Comparison of ENCODE assay signal across 23 cellular contexts in genomic region chr22:22046370-22046769, GRCh38.
A peak's percentile ranks its signal among the peaks of the same experiment; 100 is the strongest.
DNase-seq lines count a peak whose midpoint lies in the region; ATAC-seq, FAIRE-seq and TF ChIP-seq lines count a peak whose summit lies in the region.
"Had no signal": no experiment of that assay in that cellular context is flagged by ENCODE, and none has a peak within 500 bp of the region (broad histone marks: within the 10 kb centered on the region; RNA-seq: fewer than 3 reads in every experiment).

No MANE protein-coding gene starts in this region.

- TF ChIP-seq CTCF in K562 (IDR thresholded peaks at IDR 0.05 in 2 of 3, conservative IDR thresholded peaks at IDR 0.05 in 1 of 3; ENCODE audit: insufficient read depth in 2 of 3, low read depth in 1 of 3, low read length in 3 of 3): no peak

- CTCF ChIA-PET in activated CD4-positive, alpha-beta T cell treated with anti-CD3 and anti-CD28 coated beads for 36 hours (lab: Charles Lee): no interaction called here
- CTCF ChIA-PET in K562 (lab: Yijun Ruan, JAX; ENCODE audit: low intra/inter-chr PET ratio): no interaction called here

- H3K27ac Mint-ChIP-seq in activated CD4-positive, alpha-beta T cell treated with anti-CD3 and anti-CD28 coated beads, Interleukin-2, amount 10 ng/mL, durations not matched to agents 24 days and 14 days: no peak overlapping the region
- H3K27ac Mint-ChIP-seq in activated CD4-positive, alpha-beta T cell treated with anti-CD3 and anti-CD28 coated beads for 36 hours: no peak overlapping the region
- H3K27ac Mint-ChIP-seq in stimulated activated naive B cell treated with anti-CD40 and anti-IgM and Interleukin-4, amounts not matched to agents 10 μg/mL and 1 μg/mL and 100 μg/mL, for 72 hours: peak overlapping the region; percentile 49
- H3K27ac Mint-ChIP-seq: CD8-positive, alpha-beta memory T cell had no signal

- H3K4me3 ChIP-seq in K562: no peak overlapping the region
- H3K4me3 ChIP-seq: PC-9, SK-N-MC had no signal

- POLR2A ChIA-PET in activated CD4-positive, alpha-beta T cell treated with anti-CD3 and anti-CD28 coated beads for 36 hours (lab: Charles Lee): no interaction called here
- POLR2A ChIA-PET in K562 (lab: Yijun Ruan, JAX): interaction anchor here (0.6 to 6.4 kb wide), 7 partner anchors 8 to 44 kb away, joined by 3 to 110 read pairs (median 4); no protein-coding TSS in a partner anchor

- BruUV-seq in K562 (replicated peaks; lab: Mats Ljungman, UMichigan): no TSS peak

- ATAC-seq in activated CD4-positive, alpha-beta T cell treated with anti-CD3 and anti-CD28 coated beads for 36 hours: no peak
- ATAC-seq in K562 (peak; percentile 22), GM19035 (IDR thresholded peaks at IDR 0.05; ENCODE audit: unreplicated experiment) (no peak), GM19455 (IDR thresholded peaks at IDR 0.05; ENCODE audit: unreplicated experiment) (no peak)
- ATAC-seq in stimulated activated naive B cell treated with anti-CD40 and anti-IgM and Interleukin-4, amounts not matched to agents 10 μg/mL and 1 μg/mL and 100 μg/mL, for 72 hours (replicated peaks): no peak

- H3K36me3 ChIP-seq in K562 (ENCODE audit: control insufficient read depth, insufficient read depth, low read length): no peaks in the 10 kb centered on the region

- peaks cover 0 to 5% of the 10 kb centered on the region in 2 experiments; a peak in 3 of 5 replicates for H3K4me1 ChIP-seq in K562 (replicated peaks in 1 of 2; ENCODE audit: control insufficient read depth in 2 of 2, insufficient read depth in 2 of 2, low read length in 2 of 2)

- H2AFZ ChIP-seq in K562 (ENCODE audit: low read depth, low read length): no peak overlapping the region
- H2AFZ ChIP-seq: PC-9 had no signal

- no peak overlapping the region for H3K27ac ChIP-seq in K562 (ENCODE audit: extremely low read depth, low read depth, low read length)
- H3K27ac ChIP-seq: 22Rv1, C4-2B, HL-60, PC-9, SK-N-MC had no signal

- no peak for FAIRE-seq in K562 (lab: Jason Lieb, UNC)

- WGBS in K562 (ENCODE audit: insufficient coverage, low coverage, missing lambda C conversion rate): under 1% methylated on average over 3 of the region's 3 CpGs

- peaks cover 29% of the 10 kb centered on the region for H3K27me3 Mint-ChIP-seq in activated CD4-positive, alpha-beta T cell treated with anti-CD3 and anti-CD28 coated beads, Interleukin-2, amount 10 ng/mL, durations not matched to agents 24 days and 14 days
- peaks cover 17% of the 10 kb centered on the region for H3K27me3 Mint-ChIP-seq in activated CD4-positive, alpha-beta T cell treated with anti-CD3 and anti-CD28 coated beads for 36 hours
- no peaks in the 10 kb centered on the region for H3K27me3 Mint-ChIP-seq in stimulated activated naive B cell treated with anti-CD40 and anti-IgM and Interleukin-4, amounts not matched to agents 10 μg/mL and 1 μg/mL and 100 μg/mL, for 72 hours

- in situ Hi-C loops in K562 (cut with MboI): no loop called here

- no peak for TF ChIP-seq EP300 in K562 (IDR thresholded peaks at IDR 0.05; ENCODE audit: low read length)

- no peaks in the 10 kb centered on the region for H3K36me3 Mint-ChIP-seq in activated CD4-positive, alpha-beta T cell treated with anti-CD3 and anti-CD28 coated beads, Interleukin-2, amount 10 ng/mL, durations not matched to agents 24 days and 14 days (ENCODE audit: low read depth)
- no peaks in the 10 kb centered on the region for H3K36me3 Mint-ChIP-seq in activated CD4-positive, alpha-beta T cell treated with anti-CD3 and anti-CD28 coated beads for 36 hours (ENCODE audit: low read depth)
- no peaks in the 10 kb centered on the region for H3K36me3 Mint-ChIP-seq in stimulated activated naive B cell treated with anti-CD40 and anti-IgM and Interleukin-4, amounts not matched to agents 10 μg/mL and 1 μg/mL and 100 μg/mL, for 72 hours
- H3K36me3 Mint-ChIP-seq: CD8-positive, alpha-beta memory T cell had no signal

- H3K9me1 ChIP-seq in K562 (ENCODE audit: control insufficient read depth, insufficient read depth, low read length): no peaks in the 10 kb centered on the region

- no peak overlapping the region for H3K4me3 Mint-ChIP-seq in activated CD4-positive, alpha-beta T cell treated with anti-CD3 and anti-CD28 coated beads, Interleukin-2, amount 10 ng/mL, durations not matched to agents 24 days and 14 days
- H3K4me3 Mint-ChIP-seq in activated CD4-positive, alpha-beta T cell treated with anti-CD3 and anti-CD28 coated beads for 36 hours: no peak overlapping the region
- H3K4me3 Mint-ChIP-seq in stimulated activated naive B cell treated with anti-CD40 and anti-IgM and Interleukin-4, amounts not matched to agents 10 μg/mL and 1 μg/mL and 100 μg/mL, for 72 hours: peak overlapping the region in 1 of 2 donors; percentile 11
- H3K4me3 Mint-ChIP-seq: CD8-positive, alpha-beta memory T cell had no signal

- H3K9ac ChIP-seq in K562 (ENCODE audit: insufficient read depth in 1 of 2, low read depth in 2 of 2, low read length in 2 of 2): no peak overlapping the region; a peak in 1 of 4 replicates

- TF ChIP-seq RAD21 in K562 (CRISPR knock-in tag; conservative IDR thresholded peaks at IDR 0.05 in 1 of 2, IDR thresholded peaks at IDR 0.05 in 1 of 2): no peak

- no peak for TF ChIP-seq POLR2A in K562 (conservative IDR thresholded peaks at IDR 0.05)

- no peaks in the 10 kb centered on the region for H3K9me3 ChIP-seq in K562 (replicated peaks; ENCODE audit: control insufficient read depth, insufficient read depth, low read depth, low read length)

- no peaks in the 10 kb centered on the region for H3K9me3 Mint-ChIP-seq in activated CD4-positive, alpha-beta T cell treated with anti-CD3 and anti-CD28 coated beads, Interleukin-2, amount 10 ng/mL, durations not matched to agents 24 days and 14 days
- no peaks in the 10 kb centered on the region for H3K9me3 Mint-ChIP-seq in activated CD4-positive, alpha-beta T cell treated with anti-CD3 and anti-CD28 coated beads for 36 hours (ENCODE audit: low read depth)
- H3K9me3 Mint-ChIP-seq in stimulated activated naive B cell treated with anti-CD40 and anti-IgM and Interleukin-4, amounts not matched to agents 10 μg/mL and 1 μg/mL and 100 μg/mL, for 72 hours: peaks cover 0 to 1% of the 10 kb centered on the region in 2 donors
- H3K9me3 Mint-ChIP-seq: CD8-positive, alpha-beta memory T cell had no signal

- no peak overlapping the region for H3K4me2 ChIP-seq in K562 (ENCODE audit: insufficient read depth, low read length)
- H3K4me2 ChIP-seq: PC-9 had no signal

- peaks cover 2% of the 10 kb centered on the region for H3K4me1 Mint-ChIP-seq in activated CD4-positive, alpha-beta T cell treated with anti-CD3 and anti-CD28 coated beads, Interleukin-2, amount 10 ng/mL, durations not matched to agents 24 days and 14 days
- peaks cover 2% of the 10 kb centered on the region for H3K4me1 Mint-ChIP-seq in activated CD4-positive, alpha-beta T cell treated with anti-CD3 and anti-CD28 coated beads for 36 hours
- H3K4me1 Mint-ChIP-seq in stimulated activated naive B cell treated with anti-CD40 and anti-IgM and Interleukin-4, amounts not matched to agents 10 μg/mL and 1 μg/mL and 100 μg/mL, for 72 hours: peaks cover 24 to 49% of the 10 kb centered on the region in 2 donors
- H3K4me1 Mint-ChIP-seq: CD8-positive, alpha-beta memory T cell had no signal

- DNase-seq in activated CD4-positive, alpha-beta T cell treated with anti-CD3 and anti-CD28 coated beads, Interleukin-2, amount 10 ng/mL, durations not matched to agents 24 days and 14 days: peak; percentile 44
- DNase-seq in activated CD4-positive, alpha-beta T cell treated with anti-CD3 and anti-CD28 coated beads for 36 hours: no peak
- DNase-seq in NAMALWA (ENCODE audit: low spot score) (peak; percentile 58), K562 (ENCODE audit: extremely low read depth in 1 of 4, low spot score in 3 of 4) (no peak), NK-92 (lab: John Stamatoyannopoulos, UW; ENCODE audit: unreplicated experiment) (no peak)
- DNase-seq in stimulated activated naive B cell treated with anti-CD40 and anti-IgM and Interleukin-4, amounts not matched to agents 10 μg/mL and 1 μg/mL and 100 μg/mL, for 72 hours: no peak
- DNase-seq: ACHN; CD8-positive, alpha-beta memory T cell; GDM1; GOT3; HCEC 1CT; NCI-H2081 treated with DMSO at 0.1 percent for 48 hours; NCI-H526 treated with DMSO at 0.1 percent for 48 hours; PC-9; RPMI8226; SHP77 treated with DMSO at 0.1 percent for 48 hours; T-helper 1 cell had no signal

- H4K20me1 ChIP-seq in K562 (replicated peaks; ENCODE audit: control insufficient read depth, insufficient read depth, low read length): peaks cover 17% of the 10 kb centered on the region; the same call in 1 of the 2 replicates

- intact Hi-C loops in activated CD4-positive, alpha-beta T cell treated with anti-CD3 and anti-CD28 coated beads, Interleukin-2, amount 10 ng/mL, durations not matched to agents 24 days and 14 days (cut with micrococcal nuclease): no loop called here
- intact Hi-C loops in activated CD4-positive, alpha-beta T cell treated with anti-CD3 and anti-CD28 coated beads for 36 hours (cut with DNase I, micrococcal nuclease): no loop called here
- intact Hi-C loops in K562 (cut with micrococcal nuclease): loop anchor here (2.0 to 5.0 kb wide), 2 partner anchors 20 to 59 kb away; no protein-coding TSS in a partner anchor

- H3K27me3 ChIP-seq in K562 (ENCODE audit: control insufficient read depth in 2 of 2, insufficient read depth in 2 of 2, low read length in 2 of 2): peaks cover 28 to 30% of the 10 kb centered on the region in 2 experiments

- no peaks in the 10 kb centered on the region for H3K79me2 ChIP-seq in K562 (ENCODE audit: control insufficient read depth, insufficient read depth, low read length)

TF ChIP-seq in K562, 482 proteins besides CTCF, POLR2A, EP300 and RAD21:
- no peak for TF ChIP-seq MBD2 (IDR thresholded peaks at IDR 0.05; ENCODE audit: borderline replicate concordance, low read depth)
- TF ChIP-seq ZNF583 (CRISPR knock-in tag; IDR thresholded peaks at IDR 0.05): 0 out of 2 replicates have a peak, but pooled peaks have one; percentile 25
- no peak for TF ChIP-seq NKRF (IDR thresholded peaks at IDR 0.05; ENCODE audit: borderline replicate concordance)

Comparison
In these comparisons a context has a peak if more than half of its experiments do, and no peak if none do; other contexts are left out.
1. DNase-seq: peak in activated CD4-positive, alpha-beta T cell treated with anti-CD3 and anti-CD28 coated beads, Interleukin-2, amount 10 ng/mL, durations not matched to agents 24 days and 14 days (single experiment) and NAMALWA (single experiment); none in activated CD4-positive, alpha-beta T cell treated with anti-CD3 and anti-CD28 coated beads for 36 hours (single experiment), K562 (0 of 4), stimulated activated naive B cell treated with anti-CD40 and anti-IgM and Interleukin-4, amounts not matched to agents 10 μg/mL and 1 μg/mL and 100 μg/mL, for 72 hours (single experiment) and NK-92 (single experiment).